In the genomic region with DNA sequence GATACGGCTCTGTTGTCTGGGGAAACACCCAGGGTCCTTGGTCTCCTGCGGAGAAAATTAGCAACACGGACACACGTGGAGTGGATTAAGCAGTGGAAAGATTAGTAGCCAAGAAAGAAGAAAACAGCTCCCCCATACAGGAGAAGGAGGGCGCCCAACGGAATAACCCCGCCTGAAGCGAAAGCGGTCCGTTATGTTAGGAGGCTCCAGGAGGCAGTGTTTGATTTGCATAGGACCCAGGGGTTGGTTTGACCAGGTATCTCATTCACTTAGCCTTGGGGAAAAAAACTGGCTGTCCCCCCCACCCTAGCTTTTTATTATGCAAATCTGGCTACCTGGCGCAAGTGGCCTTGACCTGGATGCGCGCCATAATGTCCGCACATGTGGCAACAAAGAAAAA, we compare ENCODE assay signal across 34 cellular contexts.
"Had no signal": no experiment of that assay in that cellular context is flagged by ENCODE, and none has a peak within 500 bp of the region (broad histone marks: within the 10 kb centered on the region; RNA-seq: fewer than 3 reads in every experiment).

No MANE protein-coding gene starts in this region.

- H3K4me2 ChIP-seq: PC-9 had no signal

- H3K27me3 Mint-ChIP-seq: activated CD8-positive, alpha-beta T cell treated with anti-CD3 and anti-CD28 coated beads for 36 hours; activated naive CD8-positive, alpha-beta T cell treated with anti-CD3 and anti-CD28 coated beads for 36 hours; activated T-helper 17 cell treated with anti-CD3 and anti-CD28 coated beads, Interleukin-2, amount 50 U/mL, for 72 hours had no signal

- H3K9me3 ChIP-seq: MG63, SJCRH30 had no signal

- H3K4me3 Mint-ChIP-seq: activated B cell treated with CpG ODN at 0.5 μM for 24 hours; activated CD8-positive, alpha-beta T cell treated with anti-CD3 and anti-CD28 coated beads for 36 hours; activated naive CD8-positive, alpha-beta T cell treated with anti-CD3 and anti-CD28 coated beads for 36 hours; activated T-cell treated with anti-CD3 and anti-CD28 coated beads, Interleukin-2, amount 50 U/mL, for 72 hours; activated T-helper 17 cell treated with anti-CD3 and anti-CD28 coated beads, Interleukin-2, amount 50 U/mL, for 72 hours; T-helper 1 cell treated with Interleukin-12 subunit alpha and Interleukin-12 subunit beta and Interleukin-4 antibody, amounts not matched to agents 30 μg/mL and 1 μg/mL, for 36 hours; T-helper 2 cell treated with Interferon-gamma antibody and Interleukin-4, amounts not matched to agents 5 μg/mL and 100 μg/mL, for 36 hours had no signal

- H3K27ac Mint-ChIP-seq: activated B cell treated with CpG ODN at 0.5 μM for 24 hours; activated CD8-positive, alpha-beta T cell treated with anti-CD3 and anti-CD28 coated beads for 36 hours; activated naive CD8-positive, alpha-beta T cell treated with anti-CD3 and anti-CD28 coated beads for 36 hours; activated T-cell treated with anti-CD3 and anti-CD28 coated beads, Interleukin-2, amount 50 U/mL, for 72 hours; activated T-helper 17 cell treated with anti-CD3 and anti-CD28 coated beads, Interleukin-2, amount 50 U/mL, for 72 hours; T-helper 1 cell treated with Interleukin-12 subunit alpha and Interleukin-12 subunit beta and Interleukin-4 antibody, amounts not matched to agents 30 μg/mL and 1 μg/mL, for 36 hours; T-helper 2 cell treated with Interferon-gamma antibody and Interleukin-4, amounts not matched to agents 5 μg/mL and 100 μg/mL, for 36 hours had no signal

- ATAC-seq: activated CD8-positive, alpha-beta T cell treated with anti-CD3 and anti-CD28 coated beads for 36 hours; activated T-cell treated with anti-CD3 and anti-CD28 coated beads, Interleukin-2, amount 50 U/mL, for 72 hours; activated T-helper 17 cell treated with anti-CD3 and anti-CD28 coated beads, Interleukin-2, amount 50 U/mL, for 72 hours had no signal

- H3K4me3 ChIP-seq: MG63, PC-9, SJCRH30, SK-N-MC had no signal

- H3K27ac ChIP-seq: brain microvascular endothelial cell, PC-9, SJCRH30, SK-N-MC had no signal

- H3K4me1 Mint-ChIP-seq: activated B cell treated with CpG ODN at 0.5 μM for 24 hours; activated naive CD8-positive, alpha-beta T cell treated with anti-CD3 and anti-CD28 coated beads for 36 hours; activated T-helper 17 cell treated with anti-CD3 and anti-CD28 coated beads, Interleukin-2, amount 50 U/mL, for 72 hours had no signal

- FAIRE-seq: colon had no signal

- DNase-seq: activated B cell treated with CpG ODN at 0.5 μM for 24 hours; activated CD4-positive, alpha-beta T cell treated with anti-CD3 and anti-CD28 coated beads for 4 hours; activated CD4-positive, alpha-beta T cell treated with anti-CD3 and anti-CD28 coated beads, Interleukin-2, amount 50 U/mL, for 4 hours; activated CD4-positive, CD25-positive, alpha-beta regulatory T cell treated with anti-CD3 and anti-CD28 coated beads, Interleukin-2, amount 50 U/mL, for 72 hours; activated CD8-positive, alpha-beta T cell treated with anti-CD3 and anti-CD28 coated beads for 36 hours; activated effector memory CD4-positive, alpha-beta T cell treated with anti-CD3 and anti-CD28 coated beads, Interleukin-2, amount 50 U/mL, for 16 hours; activated naive CD4-positive, alpha-beta T cell; activated naive CD4-positive, alpha-beta T cell treated with anti-CD3 and anti-CD28 coated beads, Interleukin-2, amount 50 U/mL, for 16 hours; activated naive CD8-positive, alpha-beta T cell treated with anti-CD3 and anti-CD28 coated beads for 36 hours; activated T-cell treated with anti-CD3 and anti-CD28 coated beads, Interleukin-2, amount 50 U/mL, for 1 hour; activated T-cell treated with anti-CD3 and anti-CD28 coated beads, Interleukin-2, amount 50 U/mL, for 72 hours; amniotic stem cell; aorta; brain microvascular endothelial cell; central memory CD4-positive, alpha-beta T cell; Karpas-422; MG63; NCI-H1048; NCI-H1105 treated with DMSO at 0.1 percent for 48 hours; NCI-H1436; NCI-H1694; NCI-H1930; NCI-H2081 treated with DMSO at 0.1 percent for 48 hours; NCI-H345; NCI-H524 treated with DMSO at 0.1 percent for 48 hours; NK-92 treated with Interleukin-12 subunit alpha and Interleukin-12 subunit beta, amount 100 ng/mL, for 24 hours; PC-9; SHP77; SJCRH30 had no signal

- H3K36me3 ChIP-seq: brain microvascular endothelial cell, MG63, SJCRH30 had no signal

- H3K27me3 ChIP-seq: brain microvascular endothelial cell, MG63, SJCRH30 had no signal

- H3K4me1 ChIP-seq: SJCRH30 had no signal

- H2AFZ ChIP-seq: PC-9 had no signal

- H3K36me3 Mint-ChIP-seq: activated naive CD8-positive, alpha-beta T cell treated with anti-CD3 and anti-CD28 coated beads for 36 hours had no signal

- H3K9me3 Mint-ChIP-seq: activated B cell treated with CpG ODN at 0.5 μM for 24 hours; activated CD8-positive, alpha-beta T cell treated with anti-CD3 and anti-CD28 coated beads for 36 hours had no signal
